Comparison of ENCODE assay signal across 10 cellular contexts in genomic region chr2:238286095-238286494, GRCh38. TPM values are rescaled to one million over a fixed set of nuclear protein-coding genes. Genes with fewer than 3 reads are reported as not detected.
DNase-seq lines count a peak whose midpoint lies in the region; ATAC-seq lines count a peak whose summit lies in the region.
"Had no signal": no experiment of that assay in that cellular context is flagged by ENCODE, and none has a peak within 500 bp of the region (broad histone marks: within the 10 kb centered on the region; RNA-seq: fewer than 3 reads in every experiment).

No MANE protein-coding gene starts in this region.

- WGBS in GM23248 (ENCODE audit: low coverage in 1 of 2, low lambda C conversion rate in 2 of 2, missing lambda C conversion rate in 2 of 2), 2 experiments: 13 to 15% methylated on average over 7 of the region's 7 CpGs
- 30 to 72% (median 52%) methylated on average over 7 of the region's 7 CpGs for WGBS in adipose tissue, 3 donors

- H3K9me2 ChIP-seq in GM23248 (ENCODE audit: insufficient read depth): no peaks in the 10 kb centered on the region

- DNase-seq in GM23248 (no peak), AG08395 (ENCODE audit: low spot score) (no peak), NOMO-1 treated with dmso at 0.1 percent for 144 hours (lab: John Stamatoyannopoulos, UW; ENCODE audit: unreplicated experiment) (no peak), occipital lobe (lab: John Stamatoyannopoulos, UW) (no peak)

- in situ Hi-C loops in GM23248 (cut with MboI): no loop called here

- H3K27me3 ChIP-seq in GM23248 (replicated peaks; ENCODE audit: insufficient read depth) (no peaks in the 10 kb centered on the region), layer of hippocampus (ENCODE audit: control insufficient read depth, insufficient read depth, low read length) (no peaks in the 10 kb centered on the region), skeletal muscle satellite cell (ENCODE audit: control insufficient read depth, insufficient read depth, low read length) (no peaks in the 10 kb centered on the region)
- H3K27me3 ChIP-seq: cardiac muscle cell had no signal

- no peaks in the 10 kb centered on the region for H3K36me3 ChIP-seq in GM23248 (ENCODE audit: low read depth)
- no peaks in the 10 kb centered on the region for H3K36me3 ChIP-seq in skeletal muscle satellite cell (ENCODE audit: insufficient read depth, low read length)
- H3K36me3 ChIP-seq: cardiac muscle cell had no signal

- H4K20me1 ChIP-seq in GM23248 (ENCODE audit: insufficient read depth): no peaks in the 10 kb centered on the region

- peaks cover 46% of the 10 kb centered on the region for H3K79me2 ChIP-seq in GM23248 (ENCODE audit: insufficient read depth)

- H2AFZ ChIP-seq in GM23248: no peak overlapping the region; the same call in 1 of the 2 replicates

- H3K27ac ChIP-seq in GM23248 (peak overlapping the region; percentile 99), adipose tissue (ENCODE audit: low read depth, low read length) (peak overlapping the region; percentile 43), layer of hippocampus (ENCODE audit: low read depth, low read length) (peak overlapping the region; percentile 75)
- H3K27ac ChIP-seq: cardiac muscle cell had no signal

- H3K9ac ChIP-seq in GM23248 (peak overlapping the region; percentile 94), skeletal muscle satellite cell (ENCODE audit: low read depth, low read length) (peak overlapping the region; percentile 74)

- peaks cover 22% of the 10 kb centered on the region for H3F3A ChIP-seq in GM23248 (ENCODE audit: insufficient read depth)

- peaks cover 23% of the 10 kb centered on the region for H3K4me1 ChIP-seq in GM23248 (ENCODE audit: insufficient read depth)
- H3K4me1 ChIP-seq in skeletal muscle satellite cell (ENCODE audit: control insufficient read depth, insufficient read depth, low read length): peaks cover 37% of the 10 kb centered on the region

- H3K4me2 ChIP-seq in GM23248 (ENCODE audit: unreplicated experiment): peak overlapping the region; percentile 75
- peak overlapping the region; percentile 95 for H3K4me2 ChIP-seq in skeletal muscle satellite cell (ENCODE audit: low read length)

- ATAC-seq in GM19455 (IDR thresholded peaks at IDR 0.05; ENCODE audit: unreplicated experiment): no peak
- ATAC-seq: activated CD4-positive, CD25-positive, alpha-beta regulatory T cell treated with anti-CD3 and anti-CD28 coated beads, Interleukin-2, amount 50 U/mL, for 24 hours had no signal

- H3K9me3 ChIP-seq in GM23248 (ENCODE audit: low read depth) (no peaks in the 10 kb centered on the region), skeletal muscle satellite cell (replicated peaks; ENCODE audit: low read length) (no peaks in the 10 kb centered on the region)

- H3K4me3 ChIP-seq in GM23248 (peak overlapping the region; percentile 75; the same call in 1 of the 2 replicates), skeletal muscle satellite cell (ENCODE audit: low read length) (peak overlapping the region; percentile 15)
- H3K4me3 ChIP-seq: cardiac muscle cell had no signal

RNA-seq across cellular contexts. Expression of gene PER2, which starts 2.3 kb away (rescaled TPM):
- 2.8 and 6.2 TPM in 2 replicates for total RNA-seq in GM23248 (2014; rRNA removed; shearing (Covaris generic))
- polyA plus RNA-seq in GM23248 (2016; fragmentation: Nextera tagmentation; extraction: Ambion mirVana): 1.6 and 2.3 TPM in 2 replicates
- polyA plus RNA-seq in adipose tissue: 1 to 10 TPM; 3.6 to 5.6 (median 4.9) TPM
- 1.5 and 3.7 TPM in 2 replicates for total RNA-seq in skeletal muscle satellite cell (2012; rRNA removed)
- 5.5 TPM for total RNA-seq in occipital lobe

RNA-seq across cellular contexts. Expression of gene TRAF3IP1, which starts 34.2 kb away (rescaled TPM):
- total RNA-seq in GM23248 (2014; rRNA removed; shearing (Covaris generic)): 7.2 and 9.5 TPM in 2 replicates
- polyA plus RNA-seq in GM23248 (2016; fragmentation: Nextera tagmentation; extraction: Ambion mirVana) (10.6 and 11.0 TPM in 2 replicates), adipose tissue (1 to 10 TPM; 3.1 to 7.8 (median 5.5) TPM)
- 6.1 and 6.8 TPM in 2 replicates for total RNA-seq in skeletal muscle satellite cell (2012; rRNA removed)
- total RNA-seq in occipital lobe: 10.5 TPM

RNA-seq across cellular contexts. Expression of gene HES6, which starts 46.3 kb away (rescaled TPM):
- 0.86 and 0.89 TPM in 2 replicates for total RNA-seq in GM23248 (2014; rRNA removed; shearing (Covaris generic))
- polyA plus RNA-seq in GM23248 (2016; fragmentation: Nextera tagmentation; extraction: Ambion mirVana) (0.76 and 1.3 TPM in 2 replicates), adipose tissue (10 to 100 TPM in 1 of 3 donors, 1 to 10 TPM in 2; 2.9 to 24.4 (median 3.5) TPM)
- total RNA-seq in skeletal muscle satellite cell (2012; rRNA removed): 3.5 and 15.1 TPM in 2 replicates
- total RNA-seq in occipital lobe: 80.8 TPM

Comparison
In these comparisons a context has a peak if more than half of its experiments do, and no peak if none do; other contexts are left out.
1. H3K27ac ChIP-seq: peak in every context shown above with its lines; median percentile 99 in GM23248; 75 in layer of hippocampus; 43 in adipose tissue.
2. RNA of gene HES6, which starts 46.3 kb away (total RNA-seq): 80.8 TPM in occipital lobe (single experiment); 0.86 to 0.89 TPM in GM23248; every median in the first group is over 10 times any median in the second.